In genomic region chr10:119667562-119668328, GRCh38 we compare ENCODE assay signal across 7 cellular contexts. TPM values are rescaled to one million over a fixed set of nuclear protein-coding genes. Genes with fewer than 3 reads are reported as not detected.
DNase-seq lines count a peak whose midpoint lies in the region; ATAC-seq and TF ChIP-seq lines count a peak whose summit lies in the region.

No MANE protein-coding gene starts in this region.

- H3K36me3 ChIP-seq in RWPE2 (ENCODE audit: low read depth): peaks cover 43% of the 10 kb centered on the region

- no peaks in the 10 kb centered on the region for H3K9me3 ChIP-seq in RWPE2 (ENCODE audit: severe bottlenecking)

- peak overlapping the region; percentile 16; the same call in 1 of the 2 replicates for H3K4me3 ChIP-seq in HFF-Myc (replicated peaks; ENCODE audit: low read depth, low read length)
- no peak overlapping the region for H3K4me3 ChIP-seq in RWPE2 (ENCODE audit: severe bottlenecking)
- H3K4me3 ChIP-seq in fibroblast of villous mesenchyme (ENCODE audit: low read depth, low read length): no peak overlapping the region

- peaks cover 80% of the 10 kb centered on the region for H3K4me1 ChIP-seq in RWPE2 (ENCODE audit: insufficient read depth, poor library complexity, severe bottlenecking)

- peak; percentile 81 for DNase-seq in HFF-Myc (ENCODE audit: extremely low read depth, low read depth)
- DNase-seq in RWPE2 (ENCODE audit: low spot score): peak; percentile 95
- DNase-seq in fibroblast of villous mesenchyme (ENCODE audit: low read depth): peak; percentile 91
- DNase-seq in retina: peak; percentile 80
- no peak for DNase-seq in stimulated activated CD8-positive, alpha-beta memory T cell treated with anti-CD3 and anti-CD28 coated beads, Interleukin-4, amount 100 ng/mL, for 48 hours
- no peak for DNase-seq in stimulated activated CD4-positive, alpha-beta T cell treated with anti-CD3 and anti-CD28 coated beads, Interleukin-2, amount 100 ng/mL, for 24 hours

- peak; percentile 92 for ATAC-seq in RWPE2 (ENCODE audit: low read depth)
- ATAC-seq in HG03159 (IDR thresholded peaks at IDR 0.05; ENCODE audit: unreplicated experiment): no peak

- TF ChIP-seq CTCF in HFF-Myc (IDR thresholded peaks at IDR 0.05; ENCODE audit: low read depth, low read length, missing control alignments): no peak
- peak; percentile 9 for TF ChIP-seq CTCF in RWPE2 (IDR thresholded peaks at IDR 0.05; ENCODE audit: poor library complexity, severe bottlenecking)
- peak; percentile 6 for TF ChIP-seq CTCF in fibroblast of villous mesenchyme (IDR thresholded peaks at IDR 0.05; ENCODE audit: insufficient read depth, low read depth, low read length)

- no peaks in the 10 kb centered on the region for H3K27me3 ChIP-seq in RWPE2 (ENCODE audit: insufficient read depth, poor library complexity, severe bottlenecking)

- peak overlapping the region; percentile 100 for H3K27ac ChIP-seq in RWPE2 (ENCODE audit: poor library complexity, severe bottlenecking)

RNA-seq across cellular contexts. Expression of gene BAG3, which starts 16.6 kb away (rescaled TPM):
- total RNA-seq in fibroblast of villous mesenchyme: 16.4 and 18.6 TPM in 2 replicates

RNA-seq across cellular contexts. Expression of gene INPP5F, which starts 58.1 kb away (rescaled TPM):
- 25.8 and 38.0 TPM in 2 replicates for total RNA-seq in fibroblast of villous mesenchyme

Comparison
In these comparisons a context has a peak if more than half of its experiments do, and no peak if none do; other contexts are left out.
1. DNase-seq: peak in HFF-Myc (single experiment), RWPE2 (single experiment), fibroblast of villous mesenchyme (single experiment) and retina (single experiment); none in stimulated activated CD8-positive, alpha-beta memory T cell treated with anti-CD3 and anti-CD28 coated beads, Interleukin-4, amount 100 ng/mL, for 48 hours (single experiment) and stimulated activated CD4-positive, alpha-beta T cell treated with anti-CD3 and anti-CD28 coated beads, Interleukin-2, amount 100 ng/mL, for 24 hours (0 of 2).